In the genomic region with DNA sequence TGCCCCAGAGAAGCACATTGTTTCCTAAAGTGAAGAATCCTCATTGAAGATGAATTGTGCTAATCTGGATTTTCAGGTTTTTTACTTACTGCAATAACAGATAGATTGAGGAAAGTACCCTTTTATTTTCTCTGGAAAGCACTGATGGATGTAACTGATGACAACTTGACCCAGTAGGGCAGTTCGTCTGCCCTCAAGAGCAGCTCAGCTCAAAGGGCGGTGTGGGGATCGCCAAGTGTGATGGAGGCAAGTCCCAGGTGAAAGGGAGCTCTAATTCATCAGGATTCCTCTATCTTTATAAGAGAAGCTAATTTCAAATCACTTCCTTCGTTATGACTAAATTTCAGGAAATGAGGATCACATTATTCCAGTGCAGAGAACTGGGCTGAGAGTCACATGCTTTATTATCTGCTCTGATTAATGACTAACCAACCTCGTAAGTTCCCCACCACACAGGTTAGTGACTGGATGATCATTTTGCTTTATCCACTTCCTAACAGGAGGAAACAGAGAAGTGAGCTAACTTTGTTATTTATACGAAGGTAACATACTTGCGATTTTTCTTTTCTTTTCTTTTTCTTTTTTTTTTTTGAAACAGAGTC, we compare ENCODE assay signal across 21 cellular contexts.
DNase-seq lines count a peak whose midpoint lies in the region; TF ChIP-seq lines count a peak whose summit lies in the region.
"Had no signal": no experiment of that assay in that cellular context is flagged by ENCODE, and none has a peak within 500 bp of the region (broad histone marks: within the 10 kb centered on the region; RNA-seq: fewer than 3 reads in every experiment).

No MANE protein-coding gene starts in this region.

- peak overlapping the region; percentile 93 for H3K27ac ChIP-seq in OCI-LY7 (ENCODE audit: low read depth, low read length, poor library complexity, severe bottlenecking)
- H3K27ac ChIP-seq: colonic mucosa, foreskin keratinocyte had no signal

- peaks cover 0 to 7% of the 10 kb centered on the region in 2 donors for H3K36me3 Mint-ChIP-seq in CD14-positive monocyte

- no TSS peak for BruUV-seq in OCI-LY7 (replicated peaks; lab: Mats Ljungman, UMichigan)

- POLR2A ChIA-PET in OCI-LY7 (lab: Charles Lee) (interaction anchor here (0.5 to 4.3 kb wide), 9 partner anchors 9 to 99 kb away, joined by 3 to 46 read pairs (median 4); no protein-coding TSS in a partner anchor), GM10248 (lab: Yijun Ruan, JAX) (no interaction called here)

- intact Hi-C loops in OCI-LY7 (cut with micrococcal nuclease; ENCODE audit: unreplicated experiment) = loop anchor here (5.0 kb wide), 1 partner anchor 99 kb away; a partner anchor contains a TSS
- intact Hi-C loops in posterior vena cava (cut with DNase I) = no loop called here
- intact Hi-C loops in CD14-positive monocyte (cut with micrococcal nuclease) = loop anchor here in 1 of 2 donors (2.0 to 5.0 kb wide), 3 partner anchors 25 to 47 kb away; no protein-coding TSS in a partner anchor

- H3K4me3 ChIP-seq in OCI-LY7 (ENCODE audit: low read depth, low read length, poor library complexity, severe bottlenecking) = peak overlapping the region; percentile 54
- H3K4me3 ChIP-seq in epithelial cell of proximal tubule (ENCODE audit: low read depth, low read length) = no peak overlapping the region
- H3K4me3 ChIP-seq: colonic mucosa, tibial nerve had no signal

- peak overlapping the region in 3 of 7 donors; percentile 40 to 69 (median 50) for H3K27ac Mint-ChIP-seq in CD14-positive monocyte
- H3K27ac Mint-ChIP-seq: H9 had no signal

- CTCF ChIA-PET in OCI-LY7 (lab: Charles Lee; ENCODE audit: unreplicated experiment) = interaction anchor here (1.1 to 1.5 kb wide), 3 partner anchors 12 to 45 kb away, joined by 4 to 5 read pairs (median 5); no protein-coding TSS in a partner anchor
- CTCF ChIA-PET in GM10248 (lab: Yijun Ruan, JAX) = interaction anchor here (1.1 to 2.8 kb wide), 6 partner anchors 11 to 101 kb away, joined by 3 to 14 read pairs (median 6); a partner anchor contains a TSS

- H3K9me3 ChIP-seq in OCI-LY7 (ENCODE audit: low read length) = peaks cover 20% of the 10 kb centered on the region; the same call in 1 of the 2 replicates
- H3K9me3 ChIP-seq: colonic mucosa, neutrophil had no signal

- peak overlapping the region; percentile 79 for H3K4me2 ChIP-seq in OCI-LY7 (ENCODE audit: low read length)

- no peaks in the 10 kb centered on the region for H3K79me2 ChIP-seq in OCI-LY7 (ENCODE audit: insufficient read depth, low read depth, low read length)

- peaks cover 0 to 5% (median 1%) of the 10 kb centered on the region in 7 donors for H3K9me3 Mint-ChIP-seq in CD14-positive monocyte
- H3K9me3 Mint-ChIP-seq: activated CD4-positive, alpha-beta memory T cell treated with anti-CD3 and anti-CD28 coated beads for 36 hours; activated naive CD4-positive, alpha-beta T cell treated with anti-CD3 and anti-CD28 coated beads for 36 hours had no signal

- H3K4me3 Mint-ChIP-seq in CD14-positive monocyte = no peak overlapping the region
- H3K4me3 Mint-ChIP-seq: activated naive CD4-positive, alpha-beta T cell treated with anti-CD3 and anti-CD28 coated beads for 36 hours; H9; T-helper 1 cell treated with Interleukin-12 subunit alpha and Interleukin-12 subunit beta and Interleukin-4 antibody, amounts not matched to agents 30 μg/mL and 1 μg/mL, for 36 hours had no signal

- H3K4me1 ChIP-seq in OCI-LY7 (ENCODE audit: insufficient read depth, low read length, poor library complexity, severe bottlenecking) = peaks cover 89% of the 10 kb centered on the region
- H3K4me1 ChIP-seq: colonic mucosa had no signal

- no peaks in the 10 kb centered on the region for H3K9me2 ChIP-seq in OCI-LY7 (ENCODE audit: insufficient read depth, low read length)

- no peak for TF ChIP-seq CTCF in OCI-LY7 (conservative IDR thresholded peaks at IDR 0.05; ENCODE audit: low read length)
- TF ChIP-seq CTCF in epithelial cell of proximal tubule (conservative IDR thresholded peaks at IDR 0.05; ENCODE audit: low read depth, low read length) = no peak
- TF ChIP-seq CTCF in CD14-positive monocyte (IDR thresholded peaks at IDR 0.05) = no peak
- TF ChIP-seq CTCF in GM10248 (IDR thresholded peaks at IDR 0.05; ENCODE audit: control extremely low read depth, extremely low read depth, low read depth, missing control alignments) = no peak

- peaks cover 2 to 14% (median 3%) of the 10 kb centered on the region in 3 donors for H3K27me3 Mint-ChIP-seq in CD14-positive monocyte (ENCODE audit: low read depth in 3 of 3)
- H3K27me3 Mint-ChIP-seq: activated CD4-positive, alpha-beta memory T cell treated with anti-CD3 and anti-CD28 coated beads for 36 hours had no signal

- peaks cover 13% of the 10 kb centered on the region; the same call in 1 of the 2 replicates for H3K36me3 ChIP-seq in OCI-LY7 (ENCODE audit: insufficient read depth, low read length)
- H3K36me3 ChIP-seq: colonic mucosa, neutrophil, tibial nerve had no signal

- H4K20me1 ChIP-seq in OCI-LY7 (ENCODE audit: insufficient read depth, low read length) = no peaks in the 10 kb centered on the region

- DNase-seq in ELR (ENCODE audit: low read depth) (peak; percentile 20), OCI-LY7 (ENCODE audit: low spot score) (no peak), epithelial cell of proximal tubule (ENCODE audit: low read depth) (peak; percentile 79), renal cortical epithelial cell (ENCODE audit: low read depth) (peak; percentile 90), posterior vena cava (ENCODE audit: low spot score) (no peak), CD14-positive monocyte (ENCODE audit: low spot score) (no peak), GM10248 (ENCODE audit: extremely low spot score) (no peak), NCI-H187 treated with DMSO at 0.1 percent for 48 hours (lab: John Stamatoyannopoulos, UW) (no peak)
- DNase-seq: activated CD4-positive, alpha-beta memory T cell treated with anti-CD3 and anti-CD28 coated beads for 36 hours; activated naive CD4-positive, alpha-beta T cell treated with anti-CD3 and anti-CD28 coated beads for 36 hours; activated T-cell treated with anti-CD3 and anti-CD28 coated beads for 4 hours; colonic mucosa; foreskin keratinocyte; H9; left cardiac atrium; NCI-H1417; NCI-H526; SIG-M5 had no signal

- H2AFZ ChIP-seq in OCI-LY7 (ENCODE audit: low read length) = peak overlapping the region; percentile 57; the same call in 1 of the 2 replicates

- H3K4me1 Mint-ChIP-seq in CD14-positive monocyte = peaks cover 72% of the 10 kb centered on the region

Comparison
In these comparisons a context has a peak if more than half of its experiments do, and no peak if none do; other contexts are left out.
1. DNase-seq: peak in ELR (single experiment), epithelial cell of proximal tubule (single experiment) and renal cortical epithelial cell (single experiment); none in OCI-LY7 (single experiment), posterior vena cava (single experiment), CD14-positive monocyte (single experiment), GM10248 (single experiment) and NCI-H187 treated with DMSO at 0.1 percent for 48 hours (single experiment).